15 cellular contexts compared by ENCODE assay signal in the genomic region with DNA sequence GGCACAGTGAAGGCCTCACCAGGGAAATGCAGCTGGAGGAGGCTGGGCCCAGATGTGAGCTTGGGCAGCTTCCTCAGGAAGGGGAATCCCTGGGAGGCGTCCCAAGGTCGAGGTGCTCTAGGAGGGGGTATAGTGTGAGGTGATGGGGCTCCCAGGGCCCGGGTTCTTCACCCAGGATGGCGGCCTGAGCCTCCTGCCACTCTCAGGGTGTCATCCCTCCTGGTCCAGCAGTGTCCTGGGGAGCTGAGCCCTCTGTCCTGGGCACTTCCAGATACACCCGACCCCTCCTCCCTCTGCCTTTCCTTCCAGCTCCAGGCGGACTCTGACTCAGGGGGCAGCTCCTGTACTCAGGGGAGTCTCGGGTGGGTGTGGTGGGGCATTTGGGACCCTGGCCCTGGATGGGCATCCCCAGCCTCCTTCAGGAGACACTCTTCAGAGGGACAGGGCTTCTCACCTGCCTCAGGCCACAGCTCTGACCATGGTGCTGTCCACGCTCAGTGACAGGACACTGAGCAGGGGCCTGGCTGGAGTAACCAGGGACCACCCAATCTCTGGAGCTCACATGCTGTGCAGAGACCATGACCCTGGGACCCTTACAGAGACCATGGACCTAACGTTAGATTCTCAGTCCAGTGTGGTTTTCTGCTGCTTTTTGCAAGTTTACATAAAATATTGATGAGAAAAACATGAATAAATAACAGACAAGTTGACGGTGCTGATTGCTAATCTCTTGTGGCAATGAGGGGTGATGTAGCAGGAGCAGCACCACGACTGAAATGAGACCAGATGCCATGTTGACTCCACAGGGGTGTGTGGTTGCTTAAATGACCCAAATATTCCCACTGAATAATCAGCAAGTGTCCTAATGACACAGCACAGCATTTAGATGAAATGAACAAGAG.
A peak's percentile ranks its signal among the peaks of the same experiment; 100 is the strongest.
DNase-seq lines count a peak whose midpoint lies in the region; ATAC-seq and TF ChIP-seq lines count a peak whose summit lies in the region.
"Had no signal": no experiment of that assay in that cellular context is flagged by ENCODE, and none has a peak within 500 bp of the region (broad histone marks: within the 10 kb centered on the region; RNA-seq: fewer than 3 reads in every experiment).

No MANE protein-coding gene starts in this region.

- H3K4me1 Mint-ChIP-seq in IgD-negative memory B cell, result peaks cover 30 to 41% (median 32%) of the 10 kb centered on the region in 3 donors
- H3K4me1 Mint-ChIP-seq in central memory CD8-positive, alpha-beta T cell, result peaks cover 60% of the 10 kb centered on the region
- H3K4me1 Mint-ChIP-seq in osteocyte (ENCODE audit: unreplicated experiment), result no peaks in the 10 kb centered on the region
- no peaks in the 10 kb centered on the region for H3K4me1 Mint-ChIP-seq in activated naive CD8-positive, alpha-beta T cell treated with anti-CD3 and anti-CD28 coated beads for 36 hours

- no peaks in the 10 kb centered on the region for H3K9me3 ChIP-seq in BLaER1
- H3K9me3 ChIP-seq: heart left ventricle, SJCRH30, suprapubic skin had no signal

- H3K4me2 ChIP-seq in BLaER1, result peak overlapping the region; percentile 95

- H4K20me1 ChIP-seq in BLaER1, result no peaks in the 10 kb centered on the region

- DNase-seq in central memory CD8-positive, alpha-beta T cell (ENCODE audit: low spot score in 2 of 2), result no peak
- peak; percentile 81 for DNase-seq in osteocyte (ENCODE audit: extremely low spot score, unreplicated experiment)
- no peak for DNase-seq in activated naive CD8-positive, alpha-beta T cell treated with anti-CD3 and anti-CD28 coated beads for 36 hours
- DNase-seq in coronary artery (ENCODE audit: low spot score), result no peak
- DNase-seq: heart left ventricle, NCI-H2171 had no signal

- H3K27me3 Mint-ChIP-seq in IgD-negative memory B cell, result peaks cover 3% of the 10 kb centered on the region
- no peaks in the 10 kb centered on the region for H3K27me3 Mint-ChIP-seq in central memory CD8-positive, alpha-beta T cell
- H3K27me3 Mint-ChIP-seq in osteocyte (ENCODE audit: unreplicated experiment), result peaks cover 24% of the 10 kb centered on the region
- H3K27me3 Mint-ChIP-seq in activated naive CD8-positive, alpha-beta T cell treated with anti-CD3 and anti-CD28 coated beads for 36 hours, result peaks cover 17% of the 10 kb centered on the region

- H3K9me3 Mint-ChIP-seq in IgD-negative memory B cell, result no peaks in the 10 kb centered on the region
- no peaks in the 10 kb centered on the region for H3K9me3 Mint-ChIP-seq in central memory CD8-positive, alpha-beta T cell
- no peaks in the 10 kb centered on the region for H3K9me3 Mint-ChIP-seq in osteocyte (ENCODE audit: unreplicated experiment)
- H3K9me3 Mint-ChIP-seq in activated naive CD8-positive, alpha-beta T cell treated with anti-CD3 and anti-CD28 coated beads for 36 hours, result no peaks in the 10 kb centered on the region

- H3K9ac ChIP-seq in BLaER1, result peak overlapping the region; percentile 26; the same call in 1 of the 2 replicates

- H3K27ac Mint-ChIP-seq in IgD-negative memory B cell (peak overlapping the region in 2 of 3 donors; percentile 71 to 76), osteocyte (ENCODE audit: unreplicated experiment) (no peak overlapping the region)
- peak overlapping the region; percentile 87 for H3K27ac Mint-ChIP-seq in central memory CD8-positive, alpha-beta T cell (ENCODE audit: low read depth)
- no peak overlapping the region for H3K27ac Mint-ChIP-seq in activated naive CD8-positive, alpha-beta T cell treated with anti-CD3 and anti-CD28 coated beads for 36 hours
- H3K27ac Mint-ChIP-seq: activated naive CD8-positive, alpha-beta T cell had no signal

- no peaks in the 10 kb centered on the region for H3K36me3 Mint-ChIP-seq in IgD-negative memory B cell
- H3K36me3 Mint-ChIP-seq in central memory CD8-positive, alpha-beta T cell (ENCODE audit: insufficient read depth), result peaks cover 3% of the 10 kb centered on the region
- H3K36me3 Mint-ChIP-seq in osteocyte (ENCODE audit: unreplicated experiment), result no peaks in the 10 kb centered on the region
- H3K36me3 Mint-ChIP-seq in activated naive CD8-positive, alpha-beta T cell treated with anti-CD3 and anti-CD28 coated beads for 36 hours, result no peaks in the 10 kb centered on the region
- H3K36me3 Mint-ChIP-seq: activated naive CD8-positive, alpha-beta T cell had no signal

- peak overlapping the region in 3 of 4 donors; percentile 60 to 89 (median 73) for H3K4me3 Mint-ChIP-seq in IgD-negative memory B cell
- H3K4me3 Mint-ChIP-seq in central memory CD8-positive, alpha-beta T cell, result peak overlapping the region; percentile 46
- no peak overlapping the region for H3K4me3 Mint-ChIP-seq in osteocyte (ENCODE audit: unreplicated experiment)
- no peak overlapping the region for H3K4me3 Mint-ChIP-seq in activated naive CD8-positive, alpha-beta T cell treated with anti-CD3 and anti-CD28 coated beads for 36 hours
- H3K4me3 Mint-ChIP-seq: activated naive CD8-positive, alpha-beta T cell had no signal

- peak overlapping the region; percentile 85 for H3K27ac ChIP-seq in BLaER1
- H3K27ac ChIP-seq in coronary artery, result no peak overlapping the region
- H3K27ac ChIP-seq: C4-2B, heart left ventricle, SJCRH30, suprapubic skin had no signal

- H3K4me3 ChIP-seq in BLaER1 (no peak overlapping the region; the same call in 1 of the 2 replicates), coronary artery (no peak overlapping the region)
- H3K4me3 ChIP-seq: heart left ventricle, SJCRH30, skin epidermis, suprapubic skin had no signal

- ATAC-seq in central memory CD8-positive, alpha-beta T cell (replicated peaks; ENCODE audit: extremely low read depth, poor library complexity, severe bottlenecking), result peak; percentile 25
- ATAC-seq in GM21515 (IDR thresholded peaks at IDR 0.05; ENCODE audit: unreplicated experiment) (no peak), GM21423 (IDR thresholded peaks at IDR 0.05; ENCODE audit: unreplicated experiment) (no peak)

- no peaks in the 10 kb centered on the region for H3K36me3 ChIP-seq in BLaER1
- H3K36me3 ChIP-seq: heart left ventricle, SJCRH30, suprapubic skin had no signal

- no peaks in the 10 kb centered on the region for H3K27me3 ChIP-seq in BLaER1
- H3K27me3 ChIP-seq: SJCRH30 had no signal

- peaks cover 52% of the 10 kb centered on the region for H3K4me1 ChIP-seq in BLaER1
- H3K4me1 ChIP-seq: heart left ventricle, suprapubic skin had no signal

- no peak for TF ChIP-seq CTCF in osteocyte (IDR thresholded peaks at IDR 0.05)
- no peak for TF ChIP-seq CTCF in coronary artery (IDR thresholded peaks at IDR 0.05)

Comparison
In these comparisons a context has a peak if more than half of its experiments do, and no peak if none do; other contexts are left out.
1. H3K27ac Mint-ChIP-seq: peak in IgD-negative memory B cell (2 of 3) and central memory CD8-positive, alpha-beta T cell (single experiment); none in osteocyte (single experiment) and activated naive CD8-positive, alpha-beta T cell treated with anti-CD3 and anti-CD28 coated beads for 36 hours (single experiment).
2. H3K4me3 Mint-ChIP-seq: peak in IgD-negative memory B cell (3 of 4) and central memory CD8-positive, alpha-beta T cell (single experiment); none in osteocyte (single experiment) and activated naive CD8-positive, alpha-beta T cell treated with anti-CD3 and anti-CD28 coated beads for 36 hours (single experiment).